In the genomic region with DNA sequence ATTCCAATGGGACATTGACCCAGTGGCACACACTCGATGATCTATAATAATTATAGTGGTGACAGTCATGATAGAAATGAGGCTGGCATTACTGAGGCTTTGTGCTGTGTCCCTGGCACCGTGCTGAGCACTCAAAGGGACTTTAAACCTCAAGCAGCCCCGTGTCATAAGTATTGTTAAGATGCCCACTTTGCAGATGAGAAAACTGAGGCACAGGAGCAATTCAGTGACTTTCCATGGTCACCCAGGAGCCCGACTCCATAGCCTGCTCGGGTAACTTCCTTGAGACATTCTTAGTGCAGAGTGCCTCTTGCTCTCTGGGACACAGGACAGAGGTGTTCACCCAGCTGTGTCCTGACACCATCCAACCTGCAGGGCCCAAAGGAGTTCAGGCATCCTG, we compare ENCODE assay signal across 2 cellular contexts.
A peak's percentile ranks its signal among the peaks of the same experiment; 100 is the strongest.
TF ChIP-seq lines count a peak whose summit lies in the region.

No MANE protein-coding gene starts in this region.

TF ChIP-seq in IMR-90, 13 proteins besides CTCF, POLR2A, EP300 and RAD21:
- TF ChIP-seq, protein P1, sequence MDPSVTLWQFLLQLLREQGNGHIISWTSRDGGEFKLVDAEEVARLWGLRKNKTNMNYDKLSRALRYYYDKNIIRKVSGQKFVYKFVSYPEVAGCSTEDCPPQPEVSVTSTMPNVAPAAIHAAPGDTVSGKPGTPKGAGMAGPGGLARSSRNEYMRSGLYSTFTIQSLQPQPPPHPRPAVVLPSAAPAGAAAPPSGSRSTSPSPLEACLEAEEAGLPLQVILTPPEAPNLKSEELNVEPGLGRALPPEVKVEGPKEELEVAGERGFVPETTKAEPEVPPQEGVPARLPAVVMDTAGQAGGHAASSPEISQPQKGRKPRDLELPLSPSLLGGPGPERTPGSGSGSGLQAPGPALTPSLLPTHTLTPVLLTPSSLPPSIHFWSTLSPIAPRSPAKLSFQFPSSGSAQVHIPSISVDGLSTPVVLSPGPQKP (IDR thresholded peaks at IDR 0.05; ENCODE audit: borderline replicate concordance, low read depth, low read length), result no peak
- TF ChIP-seq CEBPB (IDR thresholded peaks at IDR 0.05; ENCODE audit: low read depth, low read length) (no peak), MAZ (IDR thresholded peaks at IDR 0.05; ENCODE audit: borderline replicate concordance, low read depth, low read length) (no peak), MAFK (IDR thresholded peaks at IDR 0.05; ENCODE audit: low read depth, low read length) (no peak), MXI1 (IDR thresholded peaks at IDR 0.05; ENCODE audit: borderline replicate concordance, low read depth, low read length) (no peak), SMC3 (IDR thresholded peaks at IDR 0.05; ENCODE audit: low read depth, low read length) (no peak), FOS (IDR thresholded peaks at IDR 0.05; ENCODE audit: low read depth, low read length) (no peak), RFX5 (IDR thresholded peaks at IDR 0.05; ENCODE audit: low read depth, low read length) (no peak)

TF ChIP-seq in K562, 482 proteins besides CTCF, POLR2A, EP300 and RAD21:
- TF ChIP-seq CHD4 (IDR thresholded peaks at IDR 0.05; ENCODE audit: insufficient read depth, insufficient replicate concordance, low read depth, low read length, poor library complexity, severe bottlenecking) (peak; percentile 47), SMAD1 (IDR thresholded peaks at IDR 0.05; ENCODE audit: low read depth, low read length, partially characterized antibody) (no peak), BCOR (IDR thresholded peaks at IDR 0.05) (peak; percentile 29; the same call in 1 of the 2 replicates), RBM25 (IDR thresholded peaks at IDR 0.05; ENCODE audit: low read depth, low read length, severe bottlenecking) (peak; percentile 68)
- TF ChIP-seq, protein P2, sequence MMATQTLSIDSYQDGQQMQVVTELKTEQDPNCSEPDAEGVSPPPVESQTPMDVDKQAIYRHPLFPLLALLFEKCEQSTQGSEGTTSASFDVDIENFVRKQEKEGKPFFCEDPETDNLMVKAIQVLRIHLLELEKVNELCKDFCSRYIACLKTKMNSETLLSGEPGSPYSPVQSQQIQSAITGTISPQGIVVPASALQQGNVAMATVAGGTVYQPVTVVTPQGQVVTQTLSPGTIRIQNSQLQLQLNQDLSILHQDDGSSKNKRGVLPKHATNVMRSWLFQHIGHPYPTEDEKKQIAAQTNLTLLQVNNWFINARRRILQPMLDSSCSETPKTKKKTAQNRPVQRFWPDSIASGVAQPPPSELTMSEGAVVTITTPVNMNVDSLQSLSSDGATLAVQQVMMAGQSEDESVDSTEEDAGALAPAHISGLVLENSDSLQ (IDR thresholded peaks at IDR 0.05), result no peak
